In genomic region chr7:71636329-71636728, GRCh38 we compare ENCODE assay signal across 19 cellular contexts.
DNase-seq lines count a peak whose midpoint lies in the region; ATAC-seq and TF ChIP-seq lines count a peak whose summit lies in the region.
"Had no signal": no experiment of that assay in that cellular context is flagged by ENCODE, and none has a peak within 500 bp of the region (broad histone marks: within the 10 kb centered on the region; RNA-seq: fewer than 3 reads in every experiment).

No MANE protein-coding gene starts in this region.

- peaks cover 24% of the 10 kb centered on the region for H3K4me1 ChIP-seq in H9 (ENCODE audit: insufficient read depth, low read length)
- H3K4me1 ChIP-seq in hepatocyte (ENCODE audit: insufficient read depth) = peaks cover 8% of the 10 kb centered on the region

- H3K4ac ChIP-seq in H9 (ENCODE audit: low read depth, low read length) = no peak overlapping the region

- WGBS in H9 (ENCODE audit: extremely low coverage, insufficient read length, low lambda C conversion rate) = no CpG with 5 or more reads among the region's 4 CpGs
- WGBS in hepatocyte (ENCODE audit: low lambda C conversion rate, missing lambda C conversion rate) = 50% methylated on average over 4 of the region's 4 CpGs

- no peak overlapping the region for H4K8ac ChIP-seq in H9 (replicated peaks; ENCODE audit: insufficient read length, low read depth, low read length)

- no peak overlapping the region for H3K9ac ChIP-seq in H9 (ENCODE audit: extremely low read depth, insufficient read length, low read length)

- CTCF ChIA-PET in activated naive CD4-positive, alpha-beta T cell treated with anti-CD3 and anti-CD28 coated beads for 36 hours (lab: Charles Lee) = no interaction called here
- CTCF ChIA-PET in CD4-positive, alpha-beta T cell (lab: Charles Lee) = no interaction called here

- H3K9me3 Mint-ChIP-seq in H9 = no peaks in the 10 kb centered on the region
- peaks cover 4% of the 10 kb centered on the region for H3K9me3 Mint-ChIP-seq in activated naive CD4-positive, alpha-beta T cell treated with anti-CD3 and anti-CD28 coated beads for 36 hours
- no peaks in the 10 kb centered on the region for H3K9me3 Mint-ChIP-seq in CD4-positive, alpha-beta T cell

- H3K4me3 Mint-ChIP-seq in H9 = no peak overlapping the region; a peak in 1 of 5 replicates
- no peak overlapping the region for H3K4me3 Mint-ChIP-seq in activated naive CD4-positive, alpha-beta T cell treated with anti-CD3 and anti-CD28 coated beads for 36 hours
- no peak overlapping the region for H3K4me3 Mint-ChIP-seq in CD4-positive, alpha-beta T cell
- H3K4me3 Mint-ChIP-seq: activated naive CD4-positive, alpha-beta T cell treated with anti-CD3 and anti-CD28 coated beads, Interleukin-2, amount 10 ng/mL, durations not matched to agents 7 days and 5 days; CD14-positive monocyte; naive B cell; T-cell had no signal

- H3K4me3 ChIP-seq in hepatocyte = no peak overlapping the region

- H3K27me3 ChIP-seq in H9 (ENCODE audit: insufficient read depth, low read length) = no peaks in the 10 kb centered on the region
- no peaks in the 10 kb centered on the region for H3K27me3 ChIP-seq in hepatocyte
- no peaks in the 10 kb centered on the region for H3K27me3 ChIP-seq in CD4-positive, alpha-beta T cell (ENCODE audit: control insufficient read depth, insufficient read depth, low read length)

- H3K79me2 ChIP-seq in H9 (ENCODE audit: insufficient read depth, low read length) = no peaks in the 10 kb centered on the region
- no peaks in the 10 kb centered on the region for H3K79me2 ChIP-seq in hepatocyte

- H2AK5ac ChIP-seq in H9 (ENCODE audit: insufficient read length, low read length) = no peak overlapping the region

- H3K4me2 ChIP-seq in H9 (ENCODE audit: insufficient read depth, insufficient read length, low read length) (no peak overlapping the region), hepatocyte (no peak overlapping the region)

- H2BK15ac ChIP-seq in H9 (ENCODE audit: low read depth, low read length) = no peak overlapping the region

- no peak overlapping the region for H3K27ac ChIP-seq in H9 (ENCODE audit: insufficient read length, low read depth, low read length)
- H3K27ac ChIP-seq in hepatocyte = peak overlapping the region; percentile 86
- H3K27ac ChIP-seq in CD4-positive, alpha-beta T cell (ENCODE audit: low read depth, low read length) = no peak overlapping the region
- H3K27ac ChIP-seq: HL-60 had no signal

- H3K9me3 ChIP-seq in H9 (ENCODE audit: control insufficient read depth, low read depth, low read length) = no peaks in the 10 kb centered on the region
- no peaks in the 10 kb centered on the region for H3K9me3 ChIP-seq in hepatocyte (ENCODE audit: low read depth)
- H3K9me3 ChIP-seq in CD4-positive, alpha-beta T cell (ENCODE audit: control insufficient read depth, low read length) = no peaks in the 10 kb centered on the region

- no peaks in the 10 kb centered on the region for H3K27me3 Mint-ChIP-seq in H9 (ENCODE audit: low read depth)
- H3K27me3 Mint-ChIP-seq in activated naive CD4-positive, alpha-beta T cell treated with anti-CD3 and anti-CD28 coated beads for 36 hours (ENCODE audit: low read depth) = peaks cover 4% of the 10 kb centered on the region
- H3K27me3 Mint-ChIP-seq in CD4-positive, alpha-beta T cell = no peaks in the 10 kb centered on the region
- H3K27me3 Mint-ChIP-seq: activated naive CD4-positive, alpha-beta T cell treated with anti-CD3 and anti-CD28 coated beads, Interleukin-2, amount 10 ng/mL, durations not matched to agents 7 days and 5 days; naive B cell; T-cell had no signal

- H3K14ac ChIP-seq in H9 (ENCODE audit: insufficient read depth, low read length) = no peak overlapping the region

- H2BK120ac ChIP-seq in H9 (ENCODE audit: low read depth, low read length, poor library complexity, severe bottlenecking) = no peak overlapping the region

- no peak for TF ChIP-seq CTCF in H9 (conservative IDR thresholded peaks at IDR 0.05)
- TF ChIP-seq CTCF in hepatocyte (IDR thresholded peaks at IDR 0.05; ENCODE audit: poor library complexity) = no peak
- TF ChIP-seq CTCF in CD4-positive, alpha-beta T cell (IDR thresholded peaks at IDR 0.05) = no peak

- no peaks in the 10 kb centered on the region for H3K79me1 ChIP-seq in H9 (ENCODE audit: insufficient read depth, low read depth, low read length, poor library complexity, severe bottlenecking)

- H3K9me2 ChIP-seq in hepatocyte (replicated peaks; ENCODE audit: insufficient read depth) = no peaks in the 10 kb centered on the region

- H2AFZ ChIP-seq in H9 (ENCODE audit: low read length) (no peak overlapping the region), hepatocyte (no peak overlapping the region)

- no peak overlapping the region for H4K91ac ChIP-seq in H9 (ENCODE audit: insufficient read length, low read depth, low read length)

- POLR2A ChIA-PET in CD4-positive, alpha-beta T cell (lab: Charles Lee) = no interaction called here

- H3K36me3 Mint-ChIP-seq in H9 (ENCODE audit: insufficient read depth in 1 of 3, low read depth in 3 of 3) = peaks cover 2 to 4% (median 4%) of the 10 kb centered on the region in 3 experiments; a peak in 3 of 7 replicates
- no peaks in the 10 kb centered on the region for H3K36me3 Mint-ChIP-seq in activated naive CD4-positive, alpha-beta T cell treated with anti-CD3 and anti-CD28 coated beads for 36 hours (ENCODE audit: low read depth)
- no peaks in the 10 kb centered on the region for H3K36me3 Mint-ChIP-seq in CD4-positive, alpha-beta T cell (ENCODE audit: low read depth)
- H3K36me3 Mint-ChIP-seq: activated naive CD4-positive, alpha-beta T cell treated with anti-CD3 and anti-CD28 coated beads, Interleukin-2, amount 10 ng/mL, durations not matched to agents 7 days and 5 days; CD14-positive monocyte; T-cell had no signal

- DNase-seq in H9 (peak; percentile 78), RPMI7951 (ENCODE audit: low read depth) (peak; percentile 58), hepatocyte (ENCODE audit: low spot score) (peak; percentile 67), pons (ENCODE audit: low spot score) (peak; percentile 51)
- no peak for DNase-seq in activated naive CD4-positive, alpha-beta T cell treated with anti-CD3 and anti-CD28 coated beads for 36 hours
- DNase-seq in activated naive CD4-positive, alpha-beta T cell treated with Interleukin-2 at 50 U/mL for 16 hours = no peak
- no peak for DNase-seq in CD4-positive, alpha-beta T cell
- DNase-seq: activated CD4-positive, CD25-positive, alpha-beta regulatory T cell; activated CD8-positive, alpha-beta memory T cell treated with anti-CD3 and anti-CD28 coated beads, Interleukin-2, amount 50 U/mL, for 4 hours; activated naive CD4-positive, alpha-beta T cell treated with anti-CD3 and anti-CD28 coated beads, Interleukin-2, amount 10 ng/mL, durations not matched to agents 7 days and 5 days; foreskin melanocyte; naive B cell; NCI-H1694; NCI-H526; T-cell had no signal

- intact Hi-C loops in activated naive CD4-positive, alpha-beta T cell treated with anti-CD3 and anti-CD28 coated beads for 36 hours (cut with micrococcal nuclease) = no loop called here
- intact Hi-C loops in CD4-positive, alpha-beta T cell (cut with DNase I, micrococcal nuclease) = no loop called here

- peak overlapping the region; percentile 27 to 45 (median 36); a peak in 5 of 7 replicates for H3K27ac Mint-ChIP-seq in H9
- no peak overlapping the region for H3K27ac Mint-ChIP-seq in activated naive CD4-positive, alpha-beta T cell treated with anti-CD3 and anti-CD28 coated beads for 36 hours
- H3K27ac Mint-ChIP-seq in CD4-positive, alpha-beta T cell = no peak overlapping the region
- H3K27ac Mint-ChIP-seq: activated naive CD4-positive, alpha-beta T cell treated with anti-CD3 and anti-CD28 coated beads, Interleukin-2, amount 10 ng/mL, durations not matched to agents 7 days and 5 days; CD14-positive monocyte; naive B cell; T-cell had no signal

- H4K20me1 ChIP-seq in H9 (ENCODE audit: control insufficient read depth, insufficient read depth, insufficient read length) (no peaks in the 10 kb centered on the region), hepatocyte (ENCODE audit: insufficient read depth, poor library complexity, severe bottlenecking) (no peaks in the 10 kb centered on the region)

- peaks cover 52 to 62% of the 10 kb centered on the region in 2 experiments for H3K4me1 Mint-ChIP-seq in H9
- H3K4me1 Mint-ChIP-seq in activated naive CD4-positive, alpha-beta T cell treated with anti-CD3 and anti-CD28 coated beads for 36 hours (ENCODE audit: low read depth) = no peaks in the 10 kb centered on the region
- H3K4me1 Mint-ChIP-seq in CD4-positive, alpha-beta T cell (ENCODE audit: low read depth) = no peaks in the 10 kb centered on the region
- H3K4me1 Mint-ChIP-seq: activated naive CD4-positive, alpha-beta T cell treated with anti-CD3 and anti-CD28 coated beads, Interleukin-2, amount 10 ng/mL, durations not matched to agents 7 days and 5 days; CD14-positive monocyte; naive B cell; T-cell had no signal

- no peaks in the 10 kb centered on the region for H3K36me3 ChIP-seq in hepatocyte (replicated peaks; ENCODE audit: insufficient read depth, low read depth)

- no peak overlapping the region for H2BK5ac ChIP-seq in H9 (ENCODE audit: insufficient read length, low read length)

- no peaks in the 10 kb centered on the region for H3K23me2 ChIP-seq in H9 (ENCODE audit: insufficient read length, low read depth, low read length, poor library complexity, severe bottlenecking)

- no peak for ATAC-seq in HG03095 (IDR thresholded peaks at IDR 0.05; ENCODE audit: unreplicated experiment)
- no peak for ATAC-seq in CD4-positive, alpha-beta T cell (ENCODE audit: poor library complexity)
- ATAC-seq: Panc1, T-cell had no signal

- no peak overlapping the region for H3K18ac ChIP-seq in H9 (ENCODE audit: insufficient read length, low read depth, low read length)

- H3T11ph ChIP-seq in H9 (ENCODE audit: low read length) = no peak overlapping the region

- no peak overlapping the region for H2BK12ac ChIP-seq in H9 (ENCODE audit: insufficient read length, low read depth, low read length)

- no peak overlapping the region for H2BK20ac ChIP-seq in H9 (ENCODE audit: low read depth, low read length, poor library complexity, severe bottlenecking)

- no peak overlapping the region for H3K23ac ChIP-seq in H9 (ENCODE audit: insufficient read length, low read depth, low read length)

- H3K56ac ChIP-seq in H9 (ENCODE audit: insufficient read length, low read depth, low read length) = no peak overlapping the region

- no peak overlapping the region for H4K5ac ChIP-seq in H9 (ENCODE audit: insufficient read length, low read depth, low read length)

Comparison
In these comparisons a context has a peak if more than half of its experiments do, and no peak if none do; other contexts are left out.
1. DNase-seq: peak in H9 (single experiment), RPMI7951 (single experiment), hepatocyte (single experiment) and pons (single experiment); none in activated naive CD4-positive, alpha-beta T cell treated with anti-CD3 and anti-CD28 coated beads for 36 hours (single experiment), activated naive CD4-positive, alpha-beta T cell treated with Interleukin-2 at 50 U/mL for 16 hours (single experiment) and CD4-positive, alpha-beta T cell (0 of 10).
2. H3K27ac Mint-ChIP-seq: peak in H9 (3 of 3); none in activated naive CD4-positive, alpha-beta T cell treated with anti-CD3 and anti-CD28 coated beads for 36 hours (single experiment) and CD4-positive, alpha-beta T cell (single experiment).